ENCODE assay signal across 16 cellular contexts in genomic region chr14:93318927-93319326, GRCh38. TPM values are rescaled to one million over a fixed set of nuclear protein-coding genes. Genes with fewer than 3 reads are reported as not detected.
DNase-seq lines count a peak whose midpoint lies in the region; ATAC-seq and TF ChIP-seq lines count a peak whose summit lies in the region.
"Had no signal": no experiment of that assay in that cellular context is flagged by ENCODE, and none has a peak within 500 bp of the region (broad histone marks: within the 10 kb centered on the region; RNA-seq: fewer than 3 reads in every experiment).

No MANE protein-coding gene starts in this region.

- no peak for ATAC-seq in HG03175 (IDR thresholded peaks at IDR 0.05; ENCODE audit: unreplicated experiment)
- no peak for ATAC-seq in CD8-positive, alpha-beta T cell
- no peak for ATAC-seq in GM21619 (IDR thresholded peaks at IDR 0.05; ENCODE audit: unreplicated experiment)
- ATAC-seq: psoas muscle had no signal

- no peak overlapping the region for H2AFZ ChIP-seq in Loucy (ENCODE audit: low read length)
- no peak overlapping the region for H2AFZ ChIP-seq in osteoblast (ENCODE audit: low read length)

- H3K27me3 Mint-ChIP-seq in dendritic cell treated with granulocyte-macrophage colony-stimulating factor and Interleukin-4, amounts not matched to agents 40 ng/mL and 50 ng/mL, for 4 days = no peaks in the 10 kb centered on the region
- H3K27me3 Mint-ChIP-seq in CD8-positive, alpha-beta T cell (ENCODE audit: low read depth) = no peaks in the 10 kb centered on the region

- peaks cover 6% of the 10 kb centered on the region; the same call in 1 of the 2 replicates for H3F3A ChIP-seq in Loucy (ENCODE audit: low read depth)

- no peak overlapping the region for H3K4me3 Mint-ChIP-seq in dendritic cell treated with granulocyte-macrophage colony-stimulating factor and Interleukin-4, amounts not matched to agents 40 ng/mL and 50 ng/mL, for 4 days
- H3K4me3 Mint-ChIP-seq in CD8-positive, alpha-beta T cell = no peak overlapping the region
- H3K4me3 Mint-ChIP-seq: activated T-helper 1 cell treated with anti-CD3 and anti-CD28 coated beads, Interleukin-12 subunit alpha, Interleukin-12 subunit beta, Interleukin-2, Interleukin-4 antibody, amounts not matched to agents 30 ng/mL and 10 ng/mL and 1 ng/mL, durations not matched to agents 14 hours and 24 hours and 36 hours had no signal

- peak overlapping the region; percentile 78 for H3K27ac Mint-ChIP-seq in dendritic cell treated with granulocyte-macrophage colony-stimulating factor and Interleukin-4, amounts not matched to agents 40 ng/mL and 50 ng/mL, for 4 days
- no peak overlapping the region for H3K27ac Mint-ChIP-seq in CD8-positive, alpha-beta T cell
- H3K27ac Mint-ChIP-seq: activated T-helper 1 cell treated with anti-CD3 and anti-CD28 coated beads, Interleukin-12 subunit alpha, Interleukin-12 subunit beta, Interleukin-2, Interleukin-4 antibody, amounts not matched to agents 30 ng/mL and 10 ng/mL and 1 ng/mL, durations not matched to agents 14 hours and 24 hours and 36 hours had no signal

- H3K9ac ChIP-seq in Loucy (ENCODE audit: low read depth, low read length, poor library complexity, severe bottlenecking) = no peak overlapping the region
- H3K9ac ChIP-seq: KMS-11 had no signal

- H3K9me3 Mint-ChIP-seq in dendritic cell treated with granulocyte-macrophage colony-stimulating factor and Interleukin-4, amounts not matched to agents 40 ng/mL and 50 ng/mL, for 4 days = no peaks in the 10 kb centered on the region
- H3K9me3 Mint-ChIP-seq in CD8-positive, alpha-beta T cell = no peaks in the 10 kb centered on the region
- H3K9me3 Mint-ChIP-seq: activated T-helper 1 cell treated with anti-CD3 and anti-CD28 coated beads, Interleukin-12 subunit alpha, Interleukin-12 subunit beta, Interleukin-2, Interleukin-4 antibody, amounts not matched to agents 30 ng/mL and 10 ng/mL and 1 ng/mL, durations not matched to agents 14 hours and 24 hours and 36 hours had no signal

- intact Hi-C loops in dendritic cell treated with granulocyte-macrophage colony-stimulating factor and Interleukin-4, amounts not matched to agents 40 ng/mL and 50 ng/mL, for 4 days (cut with micrococcal nuclease) = no loop called here
- intact Hi-C loops in CD8-positive, alpha-beta T cell (cut with DNase I, micrococcal nuclease) = no loop called here
- intact Hi-C loops in adrenal gland (cut with DNase I) = no loop called here

- H3K27me3 ChIP-seq in Loucy (ENCODE audit: insufficient read depth, low read length, poor library complexity, severe bottlenecking) (no peaks in the 10 kb centered on the region), osteoblast (ENCODE audit: insufficient read depth, low read length) (no peaks in the 10 kb centered on the region), adrenal gland (no peaks in the 10 kb centered on the region)
- H3K27me3 ChIP-seq in CD8-positive, alpha-beta T cell (ENCODE audit: insufficient read depth, low read length) = no peaks in the 10 kb centered on the region

- H3K4me1 Mint-ChIP-seq in dendritic cell treated with granulocyte-macrophage colony-stimulating factor and Interleukin-4, amounts not matched to agents 40 ng/mL and 50 ng/mL, for 4 days (ENCODE audit: low read depth) = peaks cover 53% of the 10 kb centered on the region
- H3K4me1 Mint-ChIP-seq in CD8-positive, alpha-beta T cell (ENCODE audit: low read depth) = peaks cover 51% of the 10 kb centered on the region

- peaks cover 19% of the 10 kb centered on the region for H3K36me3 ChIP-seq in Loucy (ENCODE audit: insufficient read depth, low read length)
- H3K36me3 ChIP-seq in osteoblast (ENCODE audit: insufficient read depth, low read length) = no peaks in the 10 kb centered on the region
- no peaks in the 10 kb centered on the region for H3K36me3 ChIP-seq in CD8-positive, alpha-beta T cell (ENCODE audit: insufficient read depth, low read length)
- no peaks in the 10 kb centered on the region for H3K36me3 ChIP-seq in adrenal gland (replicated peaks in 1 of 2)
- H3K36me3 ChIP-seq: thoracic aorta, WERI-Rb-1 had no signal

- H4K20me1 ChIP-seq in Loucy (ENCODE audit: insufficient read depth, low read length, poor library complexity, severe bottlenecking) = peaks cover 89% of the 10 kb centered on the region
- peaks cover 46% of the 10 kb centered on the region for H4K20me1 ChIP-seq in osteoblast (ENCODE audit: insufficient read depth, low read length)

- TF ChIP-seq CTCF in Loucy (conservative IDR thresholded peaks at IDR 0.05; ENCODE audit: low read length) = no peak
- no peak for TF ChIP-seq CTCF in osteoblast (IDR thresholded peaks at IDR 0.05; ENCODE audit: extremely low read depth, low read depth, low read length)
- no peak for TF ChIP-seq CTCF in CD8-positive, alpha-beta T cell (IDR thresholded peaks at IDR 0.05)
- no peak for TF ChIP-seq CTCF in adrenal gland (IDR thresholded peaks at IDR 0.05)

- no peak for TF ChIP-seq POLR2A in adrenal gland (IDR thresholded peaks at IDR 0.05)

- H3K9me3 ChIP-seq in Loucy (ENCODE audit: insufficient read depth, low read depth, low read length) (no peaks in the 10 kb centered on the region), osteoblast (ENCODE audit: low read depth, low read length) (no peaks in the 10 kb centered on the region), adrenal gland (replicated peaks in 1 of 3) (no peaks in the 10 kb centered on the region)
- no peaks in the 10 kb centered on the region for H3K9me3 ChIP-seq in CD8-positive, alpha-beta T cell (ENCODE audit: low read length)
- H3K9me3 ChIP-seq: psoas muscle, thoracic aorta had no signal

- CTCF ChIA-PET in CD8-positive, alpha-beta T cell (lab: Charles Lee) = no interaction called here

- H3K79me2 ChIP-seq in Loucy (ENCODE audit: insufficient read depth, low read length) (peaks cover 100% of the 10 kb centered on the region), osteoblast (ENCODE audit: insufficient read depth, low read length) (peaks cover 91% of the 10 kb centered on the region)

- H3K4me3 ChIP-seq in Loucy (ENCODE audit: low read length, poor library complexity, severe bottlenecking) (no peak overlapping the region), osteoblast (ENCODE audit: insufficient read depth, low read length) (no peak overlapping the region), adrenal gland (no peak overlapping the region)
- no peak overlapping the region for H3K4me3 ChIP-seq in CD8-positive, alpha-beta T cell (ENCODE audit: low read depth, low read length)
- H3K4me3 ChIP-seq: lung, psoas muscle, thoracic aorta had no signal

- POLR2A ChIA-PET in CD8-positive, alpha-beta T cell (lab: Charles Lee) = no interaction called here

- H3K4me2 ChIP-seq in Loucy (ENCODE audit: low read depth, low read length, poor library complexity, severe bottlenecking) (peak overlapping the region; percentile 52), osteoblast (ENCODE audit: insufficient read depth, low read length) (peak overlapping the region; percentile 67)
- H3K4me2 ChIP-seq: KMS-11 had no signal

- H3K36me3 Mint-ChIP-seq in dendritic cell treated with granulocyte-macrophage colony-stimulating factor and Interleukin-4, amounts not matched to agents 40 ng/mL and 50 ng/mL, for 4 days (ENCODE audit: low read depth) = peaks cover 13% of the 10 kb centered on the region
- H3K36me3 Mint-ChIP-seq in CD8-positive, alpha-beta T cell = peaks cover 11% of the 10 kb centered on the region

- H3K4me1 ChIP-seq in Loucy (ENCODE audit: insufficient read depth, low read length, poor library complexity, severe bottlenecking) (peaks cover 47% of the 10 kb centered on the region), osteoblast (ENCODE audit: insufficient read depth, low read length) (peaks cover 32% of the 10 kb centered on the region), adrenal gland (replicated peaks in 1 of 2) (peaks cover 7 to 50% of the 10 kb centered on the region in 2 donors)
- H3K4me1 ChIP-seq in CD8-positive, alpha-beta T cell (ENCODE audit: insufficient read depth, low read length) = peaks cover 4% of the 10 kb centered on the region

- H3K9me2 ChIP-seq in Loucy (replicated peaks; ENCODE audit: low read depth, low read length) = no peaks in the 10 kb centered on the region

- WGBS in adrenal gland, 4 donors = 86 to 90% (median 87%) methylated on average over 5 of the region's 5 CpGs

- peak; percentile 22 for DNase-seq in EH (ENCODE audit: low read depth)
- DNase-seq in osteoblast (ENCODE audit: insufficient read length, low spot score, missing footprints) = no peak
- DNase-seq in CD8-positive, alpha-beta T cell = no peak
- no peak for DNase-seq in adrenal gland
- DNase-seq: psoas muscle, WERI-Rb-1 had no signal

- H3K27ac ChIP-seq in osteoblast (ENCODE audit: low read depth, low read length) (peak overlapping the region; percentile 59), adrenal gland (no peak overlapping the region)
- no peak overlapping the region for H3K27ac ChIP-seq in CD8-positive, alpha-beta T cell (ENCODE audit: low read depth, low read length)
- H3K27ac ChIP-seq: KMS-11, psoas muscle, RWPE1, thoracic aorta, WERI-Rb-1 had no signal

RNA-seq across cellular contexts. Expression of gene BTBD7, which starts 13.9 kb away (rescaled TPM):
- total RNA-seq in osteoblast = 31.1 and 31.5 TPM in 2 replicates
- 10 to 100 TPM; 22.9 to 23.5 TPM for total RNA-seq in CD8-positive, alpha-beta T cell
- 10 to 100 TPM; 12.9 to 41.0 (median 22.6) TPM for total RNA-seq in adrenal gland
- 10 to 100 TPM in 2 of 3 donors, 1 to 10 TPM in 1; 7.4 to 16.5 (median 11.4) TPM for polyA plus RNA-seq in adrenal gland

RNA-seq across cellular contexts. Expression of gene COX8C, which starts 28.1 kb away (rescaled TPM):
- total RNA-seq in osteoblast (not detected in 2 replicates), adrenal gland (not detected)
- not detected for total RNA-seq in CD8-positive, alpha-beta T cell
- not detected for polyA plus RNA-seq in adrenal gland
- total RNA-seq: activated T-helper 1 cell treated with anti-CD3 and anti-CD28 coated beads, Interleukin-12 subunit alpha, Interleukin-12 subunit beta, Interleukin-2, Interleukin-4 antibody, amounts not matched to agents 30 ng/mL and 10 ng/mL and 1 ng/mL, durations not matched to agents 14 hours and 24 hours and 36 hours; fibroblast of villous mesenchyme; lung; thoracic aorta had no signal
- polyA plus RNA-seq: lung had no signal
